Comparison of ENCODE assay signal across 1 cellular context in genomic region chr10:75187961-75188426, GRCh38.
TF ChIP-seq lines count a peak whose summit lies in the region.

No MANE protein-coding gene starts in this region.

TF ChIP-seq in SK-N-SH treated with all-trans-retinoic acid at 6 μM for 48 hours, 23 proteins besides CTCF, POLR2A, EP300 and RAD21 (continued from another document):
- TF ChIP-seq PATZ1 (CRISPR knock-in tag; IDR thresholded peaks at IDR 0.05; ENCODE audit: borderline replicate concordance) = no peak
TF ChIP-seq in SK-N-SH treated with all-trans-retinoic acid at 6 μM for 48 hours: peak in this region for 0.
